4 cellular contexts compared by ENCODE assay signal in genomic region chrX:80412042-80412441, GRCh38. TPM values are rescaled to one million over a fixed set of nuclear protein-coding genes. Genes with fewer than 3 reads are reported as not detected.
"Had no signal": no experiment of that assay in that cellular context is flagged by ENCODE, and none has a peak within 500 bp of the region (broad histone marks: within the 10 kb centered on the region; RNA-seq: fewer than 3 reads in every experiment).

No MANE protein-coding gene starts in this region.

- DNase-seq: GDM1, GF-D8 had no signal

- H3K4me3 ChIP-seq: GM12878 had no signal

- ATAC-seq: GM12878 had no signal

RNA-seq across cellular contexts. Expression of gene TENT5D, which starts 8.2 kb away (rescaled TPM):
- total RNA-seq: G401, GM12878 had no signal
- polyA plus RNA-seq: GM12878 had no signal
